Comparison of ENCODE assay signal across 14 cellular contexts in genomic region chr21:34857874-34858273, GRCh38.
A peak's percentile ranks its signal among the peaks of the same experiment; 100 is the strongest.
DNase-seq lines count a peak whose midpoint lies in the region; ATAC-seq, FAIRE-seq and TF ChIP-seq lines count a peak whose summit lies in the region.
"Had no signal": no experiment of that assay in that cellular context is flagged by ENCODE, and none has a peak within 500 bp of the region (broad histone marks: within the 10 kb centered on the region; RNA-seq: fewer than 3 reads in every experiment).

No MANE protein-coding gene starts in this region.

- POLR2A ChIA-PET in K562 (lab: Yijun Ruan, JAX): interaction anchor here (1.3 to 2.0 kb wide), 2 partner anchors 10 to 28 kb away, joined by 3 to 7 read pairs; no protein-coding TSS in a partner anchor

- TF ChIP-seq CTCF in AG10803 (conservative IDR thresholded peaks at IDR 0.05; ENCODE audit: low read length) (peak; percentile 32), H9 (conservative IDR thresholded peaks at IDR 0.05) (peak; percentile 52), K562 (IDR thresholded peaks at IDR 0.05 in 2 of 3, conservative IDR thresholded peaks at IDR 0.05 in 1 of 3; ENCODE audit: insufficient read depth in 2 of 3, low read depth in 1 of 3, low read length in 3 of 3) (peak; percentile 8 to 21 (median 19); a peak in 1 of 6 replicates)

- no peak for TF ChIP-seq EP300 in K562 (IDR thresholded peaks at IDR 0.05; ENCODE audit: low read length)

- intact Hi-C loops in K562 (cut with micrococcal nuclease): no loop called here

- H4K91ac ChIP-seq in H9 (ENCODE audit: insufficient read length, low read depth, low read length): no peak overlapping the region

- CTCF ChIA-PET in K562 (lab: Yijun Ruan, JAX; ENCODE audit: low intra/inter-chr PET ratio): no interaction called here

- H2AK5ac ChIP-seq in H9 (ENCODE audit: insufficient read length, low read length): no peak overlapping the region

- no peak for DNase-seq in AG10803 (ENCODE audit: low read depth)
- DNase-seq in H9: no peak
- DNase-seq in K562 (ENCODE audit: extremely low read depth in 1 of 4, low spot score in 3 of 4): no peak
- peak; percentile 18 for DNase-seq in mesenteric fat pad (ENCODE audit: low spot score)
- no peak for DNase-seq in urothelium cell line (ENCODE audit: low spot score)
- no peak for DNase-seq in middle frontal gyrus (ENCODE audit: extremely low spot score, low spot score)
- DNase-seq: kidney glomerular epithelial cell, NCI-H1092 had no signal

- H3K79me1 ChIP-seq in H9 (ENCODE audit: insufficient read depth, low read depth, low read length, poor library complexity, severe bottlenecking): no peaks in the 10 kb centered on the region

- H4K5ac ChIP-seq in H9 (ENCODE audit: insufficient read length, low read depth, low read length): no peak overlapping the region

- H4K8ac ChIP-seq in H9 (replicated peaks; ENCODE audit: insufficient read length, low read depth, low read length): no peak overlapping the region

- no peak overlapping the region for H2BK120ac ChIP-seq in H9 (ENCODE audit: low read depth, low read length, poor library complexity, severe bottlenecking)

- H3K23me2 ChIP-seq in H9 (ENCODE audit: insufficient read length, low read depth, low read length, poor library complexity, severe bottlenecking): no peaks in the 10 kb centered on the region

- peaks cover 58% of the 10 kb centered on the region for H3K27me3 Mint-ChIP-seq in H9 (ENCODE audit: low read depth)

- H2BK12ac ChIP-seq in H9 (ENCODE audit: insufficient read length, low read depth, low read length): no peak overlapping the region

- no CpG with 5 or more reads among the region's 4 CpGs for WGBS in H9 (ENCODE audit: extremely low coverage, insufficient read length, low lambda C conversion rate)
- WGBS in K562 (ENCODE audit: insufficient coverage, low coverage, missing lambda C conversion rate): 95% methylated on average over 4 of the region's 4 CpGs

- H3K9me3 ChIP-seq in H9 (ENCODE audit: control insufficient read depth, low read depth, low read length) (no peaks in the 10 kb centered on the region), K562 (replicated peaks; ENCODE audit: control insufficient read depth, insufficient read depth, low read depth, low read length) (no peaks in the 10 kb centered on the region)
- H3K9me3 ChIP-seq: adrenal gland, Caco-2, thoracic aorta had no signal

- H3K27ac ChIP-seq in H9 (ENCODE audit: insufficient read length, low read depth, low read length) (no peak overlapping the region), K562 (ENCODE audit: extremely low read depth, low read depth, low read length) (no peak overlapping the region)
- H3K27ac ChIP-seq: adrenal gland, epithelial cell of prostate, thoracic aorta had no signal

- no peaks in the 10 kb centered on the region for H3K9me3 Mint-ChIP-seq in H9

- H4K20me1 ChIP-seq in H9 (ENCODE audit: control insufficient read depth, insufficient read depth, insufficient read length): no peaks in the 10 kb centered on the region
- H4K20me1 ChIP-seq in K562 (replicated peaks; ENCODE audit: control insufficient read depth, insufficient read depth, low read length): no peaks in the 10 kb centered on the region

- H2AFZ ChIP-seq in H9 (ENCODE audit: low read length) (no peak overlapping the region), K562 (ENCODE audit: low read depth, low read length) (no peak overlapping the region)

- H3K4me1 ChIP-seq in H9 (ENCODE audit: insufficient read depth, low read length) (no peaks in the 10 kb centered on the region), K562 (replicated peaks in 1 of 2; ENCODE audit: control insufficient read depth in 2 of 2, insufficient read depth in 2 of 2, low read length in 2 of 2) (no peaks in the 10 kb centered on the region)
- H3K4me1 ChIP-seq: adrenal gland, Caco-2 had no signal

- H3K79me2 ChIP-seq in H9 (ENCODE audit: insufficient read depth, low read length) (no peaks in the 10 kb centered on the region), K562 (ENCODE audit: control insufficient read depth, insufficient read depth, low read length) (peaks cover 5% of the 10 kb centered on the region; the same call in 1 of the 3 replicates)

- H3T11ph ChIP-seq in H9 (ENCODE audit: low read length): no peak overlapping the region

- no peak overlapping the region for H3K4me3 Mint-ChIP-seq in H9

- H2BK15ac ChIP-seq in H9 (ENCODE audit: low read depth, low read length): no peak overlapping the region

- no peak overlapping the region for H3K27ac Mint-ChIP-seq in H9

- no peak overlapping the region for H2BK5ac ChIP-seq in H9 (ENCODE audit: insufficient read length, low read length)

- no peak overlapping the region for H2BK20ac ChIP-seq in H9 (ENCODE audit: low read depth, low read length, poor library complexity, severe bottlenecking)

- H3K4ac ChIP-seq in H9 (ENCODE audit: low read depth, low read length): no peak overlapping the region

- H3K4me1 Mint-ChIP-seq in H9: no peaks in the 10 kb centered on the region; a peak in 1 of 4 replicates

- H3K56ac ChIP-seq in H9 (ENCODE audit: insufficient read length, low read depth, low read length): no peak overlapping the region

- no peak overlapping the region for H3K23ac ChIP-seq in H9 (ENCODE audit: insufficient read length, low read depth, low read length)

- no peak for FAIRE-seq in K562 (lab: Jason Lieb, UNC)
- FAIRE-seq in urothelium cell line (lab: Jason Lieb, UNC): no peak

- TF ChIP-seq RAD21 in K562 (CRISPR knock-in tag; conservative IDR thresholded peaks at IDR 0.05 in 1 of 2, IDR thresholded peaks at IDR 0.05 in 1 of 2): no peak

- H3K4me3 ChIP-seq in AG10803 (ENCODE audit: low read length) (no peak overlapping the region), K562 (no peak overlapping the region)
- H3K4me3 ChIP-seq: adrenal gland, thoracic aorta had no signal

- no TSS peak for BruUV-seq in K562 (replicated peaks; lab: Mats Ljungman, UMichigan)

- H3K9ac ChIP-seq in H9 (ENCODE audit: extremely low read depth, insufficient read length, low read length): no peak overlapping the region
- H3K9ac ChIP-seq in K562 (ENCODE audit: insufficient read depth in 1 of 2, low read depth in 2 of 2, low read length in 2 of 2): no peak overlapping the region

- no peak overlapping the region for H3K18ac ChIP-seq in H9 (ENCODE audit: insufficient read length, low read depth, low read length)

- H3K9me1 ChIP-seq in K562 (ENCODE audit: control insufficient read depth, insufficient read depth, low read length): no peaks in the 10 kb centered on the region

- H3K36me3 Mint-ChIP-seq in H9 (ENCODE audit: insufficient read depth in 1 of 3, low read depth in 3 of 3): no peaks in the 10 kb centered on the region

- TF ChIP-seq POLR2A in K562 (conservative IDR thresholded peaks at IDR 0.05): no peak

- H3K27me3 ChIP-seq in H9 (ENCODE audit: insufficient read depth, low read length): no peaks in the 10 kb centered on the region; the same call in 1 of the 2 replicates
- H3K27me3 ChIP-seq in K562 (ENCODE audit: control insufficient read depth in 2 of 2, insufficient read depth in 2 of 2, low read length in 2 of 2): no peaks in the 10 kb centered on the region
- H3K27me3 ChIP-seq: adrenal gland had no signal

- H3K4me2 ChIP-seq in H9 (ENCODE audit: insufficient read depth, insufficient read length, low read length): no peak overlapping the region
- H3K4me2 ChIP-seq in K562 (ENCODE audit: insufficient read depth, low read length): no peak overlapping the region

- peaks cover 97% of the 10 kb centered on the region for H3K36me3 ChIP-seq in K562 (ENCODE audit: control insufficient read depth, insufficient read depth, low read length)

- no peak overlapping the region for H3K14ac ChIP-seq in H9 (ENCODE audit: insufficient read depth, low read length)

- peak; percentile 32; the same call in 2 of the 3 replicates for ATAC-seq in K562
- ATAC-seq in HG03432 (IDR thresholded peaks at IDR 0.05; ENCODE audit: unreplicated experiment): no peak
- ATAC-seq in GM18517 (IDR thresholded peaks at IDR 0.05; ENCODE audit: unreplicated experiment): no peak

- in situ Hi-C loops in K562 (cut with MboI): no loop called here

TF ChIP-seq in K562, 482 proteins besides CTCF, POLR2A, EP300 and RAD21 (continues in another document):
- TF ChIP-seq ZNF224 (CRISPR knock-in tag; IDR thresholded peaks at IDR 0.05) (no peak), VEZF1 (CRISPR knock-in tag; IDR thresholded peaks at IDR 0.05) (no peak), NR3C1 (CRISPR knock-in tag; IDR thresholded peaks at IDR 0.05) (no peak), POLR2H (tag; IDR thresholded peaks at IDR 0.05; ENCODE audit: low read depth) (no peak), TSC22D4 (tag; IDR thresholded peaks at IDR 0.05) (no peak), DACH1 (IDR thresholded peaks at IDR 0.05; ENCODE audit: partially characterized antibody) (no peak), ZNF197 (CRISPR knock-in tag; IDR thresholded peaks at IDR 0.05; ENCODE audit: low read depth) (no peak), ZNF431 (CRISPR knock-in tag; IDR thresholded peaks at IDR 0.05) (no peak), ARID1B (IDR thresholded peaks at IDR 0.05) (no peak), TBL1XR1 (IDR thresholded peaks at IDR 0.05; ENCODE audit: low read length in 2 of 2) (no peak), TFAM (CRISPR knock-in tag; conservative IDR thresholded peaks at IDR 0.05) (no peak), MCM7 (IDR thresholded peaks at IDR 0.05) (no peak), CREB1 (IDR thresholded peaks at IDR 0.05) (no peak), CREB1 (CRISPR knock-in tag; IDR thresholded peaks at IDR 0.05) (no peak), HINFP (tag; conservative IDR thresholded peaks at IDR 0.05; ENCODE audit: low read depth) (no peak)
